In the genomic region with DNA sequence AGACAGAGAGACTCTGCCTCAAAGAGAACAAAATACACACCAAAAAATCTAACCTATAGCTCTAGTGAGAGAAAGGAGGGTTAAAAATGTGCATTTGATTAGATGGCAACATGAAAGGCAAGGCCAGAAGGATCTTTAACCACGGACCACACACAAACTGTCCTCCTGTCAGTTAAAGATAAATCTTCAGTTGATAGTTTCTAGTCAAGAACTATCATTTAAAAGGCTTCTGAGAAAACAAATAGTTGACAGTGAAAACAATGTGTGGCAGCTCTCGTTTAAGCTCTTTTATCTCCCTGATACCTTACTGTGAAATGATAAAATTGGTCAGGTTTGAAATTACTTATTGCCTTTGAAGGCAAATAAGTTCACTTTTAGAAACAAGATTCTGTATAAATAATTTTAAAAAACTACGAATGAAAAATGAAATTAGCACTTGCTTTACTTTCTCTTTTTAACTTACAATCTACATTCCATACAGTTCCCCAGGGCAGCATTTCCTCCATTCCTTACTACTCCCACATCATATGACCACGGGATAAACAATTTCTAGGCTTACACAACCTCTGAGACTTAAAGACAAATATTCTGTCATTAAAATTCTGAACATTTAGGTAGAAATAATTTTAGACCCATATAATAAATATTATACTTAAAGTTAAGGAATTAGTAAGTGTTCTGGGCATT, we compare ENCODE assay signal across 11 cellular contexts.
DNase-seq lines count a peak whose midpoint lies in the region; TF ChIP-seq lines count a peak whose summit lies in the region.
"Had no signal": no experiment of that assay in that cellular context is flagged by ENCODE, and none has a peak within 500 bp of the region (broad histone marks: within the 10 kb centered on the region; RNA-seq: fewer than 3 reads in every experiment).

No MANE protein-coding gene starts in this region.

- H3K9me3 Mint-ChIP-seq in CD8-positive, alpha-beta memory T cell: no peaks in the 10 kb centered on the region
- H3K9me3 Mint-ChIP-seq: stimulated activated effector memory CD8-positive, alpha-beta T cell treated with anti-CD3 and anti-CD28 coated beads, Interleukin-12 subunit alpha, Interleukin-12 subunit beta, amount 100 ng/mL, for 72 hours had no signal

- H3K4me1 ChIP-seq in HUES48 (ENCODE audit: control insufficient read depth, insufficient read depth, low read length) (peaks cover 10% of the 10 kb centered on the region; the same call in 1 of the 2 replicates), tibial artery (peaks cover 0 to 46% (median 15%) of the 10 kb centered on the region in 4 donors)
- H3K4me1 ChIP-seq in CD8-positive, alpha-beta memory T cell (ENCODE audit: insufficient read depth, low read length): no peaks in the 10 kb centered on the region
- H3K4me1 ChIP-seq: body of pancreas had no signal

- H3K27me3 Mint-ChIP-seq in CD8-positive, alpha-beta memory T cell: no peaks in the 10 kb centered on the region

- H3K27ac Mint-ChIP-seq in CD8-positive, alpha-beta memory T cell: no peak overlapping the region
- H3K27ac Mint-ChIP-seq: stimulated activated effector memory CD8-positive, alpha-beta T cell treated with anti-CD3 and anti-CD28 coated beads, Interleukin-12 subunit alpha, Interleukin-12 subunit beta, amount 100 ng/mL, for 72 hours had no signal

- H3K27ac ChIP-seq in HUES48 (ENCODE audit: low read depth, low read length) (peak overlapping the region; percentile 55), tibial artery (peak overlapping the region; percentile 46 to 69)
- H3K27ac ChIP-seq in CD8-positive, alpha-beta memory T cell (ENCODE audit: low read depth, low read length): no peak overlapping the region
- H3K27ac ChIP-seq: body of pancreas had no signal

- peaks cover 77% of the 10 kb centered on the region for H3K36me3 ChIP-seq in HUES48 (ENCODE audit: control insufficient read depth, insufficient read depth, low read length)
- peaks cover 36 to 67% (median 56%) of the 10 kb centered on the region in 3 donors for H3K36me3 ChIP-seq in tibial artery
- no peaks in the 10 kb centered on the region for H3K36me3 ChIP-seq in CD8-positive, alpha-beta memory T cell (ENCODE audit: insufficient read depth, low read length)

- H3K4me1 Mint-ChIP-seq in CD8-positive, alpha-beta memory T cell: no peaks in the 10 kb centered on the region
- H3K4me1 Mint-ChIP-seq: stimulated activated effector memory CD8-positive, alpha-beta T cell treated with anti-CD3 and anti-CD28 coated beads, Interleukin-12 subunit alpha, Interleukin-12 subunit beta, amount 100 ng/mL, for 72 hours had no signal

- H3K27me3 ChIP-seq in HUES48 (ENCODE audit: control insufficient read depth, insufficient read depth, low read length): no peaks in the 10 kb centered on the region
- H3K27me3 ChIP-seq in tibial artery: no peaks in the 10 kb centered on the region
- H3K27me3 ChIP-seq in CD8-positive, alpha-beta memory T cell (ENCODE audit: insufficient read depth, low read length, poor library complexity, severe bottlenecking): no peaks in the 10 kb centered on the region
- H3K27me3 ChIP-seq: body of pancreas had no signal

- H3K4me3 ChIP-seq in HUES48 (ENCODE audit: low read depth, low read length) (no peak overlapping the region), tibial artery (no peak overlapping the region)
- no peak overlapping the region for H3K4me3 ChIP-seq in CD8-positive, alpha-beta memory T cell (ENCODE audit: low read length)
- H3K4me3 ChIP-seq: body of pancreas had no signal

- TF ChIP-seq CTCF in tibial artery (IDR thresholded peaks at IDR 0.05): no peak

- intact Hi-C loops in tibial artery (cut with DNase I; ENCODE audit: low total_unique reads): no loop called here

- DNase-seq in T47D (ENCODE audit: low read depth in 1 of 2, low spot score in 1 of 2) (peak; percentile 51 to 71), kidney glomerular epithelial cell (lab: John Stamatoyannopoulos, UW) (peak; percentile 56), tibial artery (no peak), SKM-1 (lab: John Stamatoyannopoulos, UW; ENCODE audit: unreplicated experiment) (no peak), cerebellum (ENCODE audit: low spot score) (no peak), hippocampal formation (lab: John Stamatoyannopoulos, UW) (no peak)
- no peak for DNase-seq in CD8-positive, alpha-beta memory T cell
- DNase-seq: body of pancreas; stimulated activated CD4-positive, alpha-beta T cell treated with anti-CD3 and anti-CD28 coated beads, Interleukin-15, amount 100 ng/mL, for 24 hours had no signal

- no peaks in the 10 kb centered on the region for H3K36me3 Mint-ChIP-seq in CD8-positive, alpha-beta memory T cell
- H3K36me3 Mint-ChIP-seq: stimulated activated effector memory CD8-positive, alpha-beta T cell treated with anti-CD3 and anti-CD28 coated beads, Interleukin-12 subunit alpha, Interleukin-12 subunit beta, amount 100 ng/mL, for 72 hours had no signal

- CTCF ChIA-PET in CD8-positive, alpha-beta memory T cell (lab: Charles Lee): no interaction called here

- H3K4me3 Mint-ChIP-seq in CD8-positive, alpha-beta memory T cell: no peak overlapping the region
- H3K4me3 Mint-ChIP-seq: stimulated activated effector memory CD8-positive, alpha-beta T cell treated with anti-CD3 and anti-CD28 coated beads, Interleukin-12 subunit alpha, Interleukin-12 subunit beta, amount 100 ng/mL, for 72 hours had no signal

- POLR2A ChIA-PET in CD8-positive, alpha-beta memory T cell (lab: Charles Lee): no interaction called here

- no peak overlapping the region for H3K9ac ChIP-seq in HUES48 (ENCODE audit: low read depth, low read length)

- H3K9me3 ChIP-seq in HUES48 (ENCODE audit: control insufficient read depth, insufficient read depth, low read length): no peaks in the 10 kb centered on the region
- H3K9me3 ChIP-seq in tibial artery: no peaks in the 10 kb centered on the region
- no peaks in the 10 kb centered on the region for H3K9me3 ChIP-seq in CD8-positive, alpha-beta memory T cell (ENCODE audit: low read length)
- H3K9me3 ChIP-seq: body of pancreas had no signal

- in situ Hi-C loops in T47D (cut with HindIII; ENCODE audit: low pct_unique_long_range_greater_than_20kb, low sequenced_read_pairs): no loop called here

Comparison
In these comparisons a context has a peak if more than half of its experiments do, and no peak if none do; other contexts are left out.
1. DNase-seq: peak in T47D (2 of 2) and kidney glomerular epithelial cell (single experiment); none in tibial artery (0 of 2), SKM-1 (single experiment), cerebellum (single experiment), CD8-positive, alpha-beta memory T cell (0 of 5) and hippocampal formation (0 of 2).